In genomic region chr3:52001443-52001974, GRCh38 we compare ENCODE assay signal across 8 cellular contexts. TPM values are rescaled to one million over a fixed set of nuclear protein-coding genes. Genes with fewer than 3 reads are reported as not detected.
DNase-seq lines count a peak whose midpoint lies in the region; ATAC-seq and TF ChIP-seq lines count a peak whose summit lies in the region.

No MANE protein-coding gene starts in this region.

- peak overlapping the region in 4 of 10 donors; percentile 1 to 18 (median 4) for H3K4me3 Mint-ChIP-seq in naive thymus-derived CD8-positive, alpha-beta T cell
- no peak overlapping the region for H3K4me3 Mint-ChIP-seq in stimulated activated memory B cell treated with anti-CD40 and anti-IgM and Interleukin-4, amounts not matched to agents 10 μg/mL and 1 μg/mL and 100 μg/mL, for 72 hours

- ATAC-seq in GM19023 (IDR thresholded peaks at IDR 0.05; ENCODE audit: unreplicated experiment) (peak; percentile 91), HG03457 (IDR thresholded peaks at IDR 0.05; ENCODE audit: unreplicated experiment) (peak; percentile 55)
- ATAC-seq in naive thymus-derived CD8-positive, alpha-beta T cell: peak; percentile 99 to 100
- ATAC-seq in stimulated activated memory B cell treated with anti-CD40 and anti-IgM and Interleukin-4, amounts not matched to agents 10 μg/mL and 1 μg/mL and 100 μg/mL, for 72 hours: peak; percentile 93

- no peaks in the 10 kb centered on the region for H3K9me3 Mint-ChIP-seq in naive thymus-derived CD8-positive, alpha-beta T cell
- H3K9me3 Mint-ChIP-seq in stimulated activated memory B cell treated with anti-CD40 and anti-IgM and Interleukin-4, amounts not matched to agents 10 μg/mL and 1 μg/mL and 100 μg/mL, for 72 hours: no peaks in the 10 kb centered on the region

- H3K4me3 ChIP-seq in AG09309 (ENCODE audit: control insufficient read depth, low read depth, low read length): no peak overlapping the region

- peaks cover 6 to 16% (median 14%) of the 10 kb centered on the region in 4 donors for H3K4me1 Mint-ChIP-seq in naive thymus-derived CD8-positive, alpha-beta T cell
- H3K4me1 Mint-ChIP-seq in stimulated activated memory B cell treated with anti-CD40 and anti-IgM and Interleukin-4, amounts not matched to agents 10 μg/mL and 1 μg/mL and 100 μg/mL, for 72 hours: peaks cover 7% of the 10 kb centered on the region

- H3K27ac Mint-ChIP-seq in naive thymus-derived CD8-positive, alpha-beta T cell: no peak overlapping the region
- no peak overlapping the region for H3K27ac Mint-ChIP-seq in stimulated activated memory B cell treated with anti-CD40 and anti-IgM and Interleukin-4, amounts not matched to agents 10 μg/mL and 1 μg/mL and 100 μg/mL, for 72 hours

- H3K36me3 Mint-ChIP-seq in naive thymus-derived CD8-positive, alpha-beta T cell: no peaks in the 10 kb centered on the region
- no peaks in the 10 kb centered on the region for H3K36me3 Mint-ChIP-seq in stimulated activated memory B cell treated with anti-CD40 and anti-IgM and Interleukin-4, amounts not matched to agents 10 μg/mL and 1 μg/mL and 100 μg/mL, for 72 hours

- no peak for DNase-seq in AG09309 (ENCODE audit: low read depth)
- peak; percentile 57 to 71 for DNase-seq in NOMO-1 (lab: John Stamatoyannopoulos, UW; ENCODE audit: unreplicated experiment in 2 of 2)
- peak; percentile 61 for DNase-seq in activated CD8-positive, alpha-beta memory T cell treated with anti-CD3 and anti-CD28 coated beads, Interleukin-2, amount 50 U/mL, for 24 hours (ENCODE audit: extremely low read depth)
- DNase-seq in epidermal melanocyte (ENCODE audit: insufficient read length, low spot score): peak; percentile 64
- DNase-seq in naive thymus-derived CD8-positive, alpha-beta T cell: peak; percentile 81 to 94 (median 90)

- POLR2A ChIA-PET in naive thymus-derived CD8-positive, alpha-beta T cell (lab: Charles Lee): interaction anchor here (0.8 to 1.9 kb wide), 7 partner anchors 52 to 143 kb away, joined by 3 to 6 read pairs (median 3); partner anchors contain the start of gene PARP3

- peaks cover 0 to 1% (median 0%) of the 10 kb centered on the region in 5 donors for H3K27me3 Mint-ChIP-seq in naive thymus-derived CD8-positive, alpha-beta T cell
- no peaks in the 10 kb centered on the region for H3K27me3 Mint-ChIP-seq in stimulated activated memory B cell treated with anti-CD40 and anti-IgM and Interleukin-4, amounts not matched to agents 10 μg/mL and 1 μg/mL and 100 μg/mL, for 72 hours

- peak; percentile 98 for TF ChIP-seq CTCF in AG09309 (IDR thresholded peaks at IDR 0.05; ENCODE audit: control insufficient read depth, insufficient read depth, low read depth, low read length, missing control alignments)

RNA-seq across cellular contexts. Expression of gene RPL29, which starts 5.8 kb away (rescaled TPM):
- 1,000 to 10,000 TPM; 1,232 to 1,277 TPM for total RNA-seq in naive thymus-derived CD8-positive, alpha-beta T cell
- polyA plus RNA-seq in naive thymus-derived CD8-positive, alpha-beta T cell: 1,000 to 10,000 TPM; 1,632 to 1,741 (median 1,693) TPM

RNA-seq across cellular contexts. Expression of gene ACY1, which starts 18.2 kb away (rescaled TPM):
- 10 to 100 TPM; 14.1 to 15.8 TPM for total RNA-seq in naive thymus-derived CD8-positive, alpha-beta T cell
- polyA plus RNA-seq in naive thymus-derived CD8-positive, alpha-beta T cell: 10 to 100 TPM; 18.5 to 28.5 (median 18.6) TPM

RNA-seq across cellular contexts. Expression of gene ABHD14A, which starts 26.6 kb away (rescaled TPM):
- 10 to 100 TPM; 17.7 to 22.1 TPM for total RNA-seq in naive thymus-derived CD8-positive, alpha-beta T cell
- 100 to 1,000 TPM in 1 of 3 donors, 10 to 100 TPM in 2; 94.6 to 100 (median 94.9) TPM for polyA plus RNA-seq in naive thymus-derived CD8-positive, alpha-beta T cell

RNA-seq across cellular contexts. Expression of gene ABHD14B, which starts 27.7 kb away (rescaled TPM):
- total RNA-seq in naive thymus-derived CD8-positive, alpha-beta T cell: 10 to 100 TPM; 56.4 to 60.4 TPM
- 10 to 100 TPM; 69.3 to 84.6 (median 73.2) TPM for polyA plus RNA-seq in naive thymus-derived CD8-positive, alpha-beta T cell

RNA-seq across cellular contexts. Expression of gene PCBP4, which starts 34.3 kb away (rescaled TPM):
- total RNA-seq in naive thymus-derived CD8-positive, alpha-beta T cell: 1 to 10 TPM; 8.3 to 9.4 TPM
- polyA plus RNA-seq in naive thymus-derived CD8-positive, alpha-beta T cell: 10 to 100 TPM in 1 of 3 donors, 1 to 10 TPM in 2; 2.4 to 10.9 (median 5.3) TPM
